In the genomic region with DNA sequence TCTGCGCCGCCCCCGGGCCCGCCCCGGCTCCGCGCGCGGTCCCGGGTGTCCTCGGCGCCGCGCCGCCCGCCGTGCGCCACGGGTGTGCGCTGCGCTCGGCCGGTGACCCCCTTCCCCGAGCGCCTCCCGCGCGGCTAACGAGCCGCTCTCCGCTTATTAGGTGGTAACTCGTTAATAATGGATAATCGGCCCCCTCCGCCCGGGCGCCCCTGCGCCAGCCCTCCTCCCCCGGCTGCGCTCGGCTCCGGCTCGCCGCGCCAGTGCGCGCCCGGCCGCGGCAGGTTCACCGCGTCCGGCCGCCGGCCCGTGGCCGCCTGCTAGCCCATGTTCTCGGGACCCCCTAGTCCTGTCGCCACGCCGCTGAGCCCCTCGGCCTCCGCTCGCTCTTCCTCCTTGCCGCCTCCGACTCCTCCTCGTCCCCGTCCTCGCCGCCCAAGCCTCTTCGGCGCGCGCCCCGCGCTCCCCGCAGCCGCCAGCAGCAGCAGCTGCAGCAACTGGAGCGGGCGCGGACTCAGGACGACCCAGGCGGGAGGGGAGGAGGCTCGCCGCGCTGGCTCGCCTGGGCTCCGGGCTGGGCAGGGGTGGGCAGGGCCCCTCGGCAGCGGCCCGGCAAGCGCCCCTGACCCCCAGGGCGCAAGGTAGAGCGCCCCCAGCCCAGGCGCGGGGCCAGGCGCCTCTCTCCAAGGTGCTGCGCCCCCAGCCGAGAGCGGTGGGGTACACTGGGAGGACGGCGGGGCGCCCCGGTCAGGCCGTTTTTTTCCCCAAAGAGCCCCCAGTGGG, we compare ENCODE assay signal across 8 cellular contexts. TPM values are rescaled to one million over a fixed set of nuclear protein-coding genes. Genes with fewer than 3 reads are reported as not detected.
A peak's percentile ranks its signal among the peaks of the same experiment; 100 is the strongest.
DNase-seq lines count a peak whose midpoint lies in the region; ATAC-seq and TF ChIP-seq lines count a peak whose summit lies in the region.

No MANE protein-coding gene starts in this region.

- H3K36me3 ChIP-seq in PC-3 (ENCODE audit: low read depth, low read length): peaks cover 10% of the 10 kb centered on the region

- H3K79me2 ChIP-seq in PC-3 (ENCODE audit: low read length): peaks cover 55% of the 10 kb centered on the region

- peak overlapping the region; percentile 70 for H3K4me3 ChIP-seq in PC-3 (ENCODE audit: low read length)

- no peak overlapping the region for H3K27ac ChIP-seq in PC-3 (ENCODE audit: low read length)

- intact Hi-C loops in PC-3 (cut with micrococcal nuclease): loop anchor here (1.0 kb wide), 1 partner anchor 133 kb away; no protein-coding TSS in a partner anchor

- CTCF ChIA-PET in PC-3 (lab: Charles Lee): interaction anchor here (0.6 to 1.8 kb wide), 5 partner anchors 74 to 473 kb away, joined by 3 to 9 read pairs (median 4); no protein-coding TSS in a partner anchor

- POLR2A ChIA-PET in PC-3 (lab: Charles Lee; ENCODE audit: unreplicated experiment): interaction anchor here (0.6 to 1.1 kb wide), 3 partner anchors 9 to 246 kb away, joined by 3 read pairs; no protein-coding TSS in a partner anchor

- peak overlapping the region; percentile 81 for H3K4me2 ChIP-seq in PC-3 (ENCODE audit: low read length)

- H3K9me2 ChIP-seq in PC-3 (replicated peaks; ENCODE audit: low read length): no peaks in the 10 kb centered on the region

- no TSS peak for BruUV-seq in PC-3 (replicated peaks; lab: Mats Ljungman, UMichigan)

- peak overlapping the region; percentile 61 for H2AFZ ChIP-seq in PC-3 (ENCODE audit: low read length)

- H4K20me1 ChIP-seq in PC-3 (ENCODE audit: low read length): no peaks in the 10 kb centered on the region

- no peaks in the 10 kb centered on the region for H3F3A ChIP-seq in PC-3 (ENCODE audit: low read length, unreplicated experiment)

- ATAC-seq in PC-3 (peak; percentile 45), omental fat pad (ENCODE audit: low FRiP score) (peak; percentile 20), GM18511 (IDR thresholded peaks at IDR 0.05; ENCODE audit: unreplicated experiment) (no peak), GM19328 (IDR thresholded peaks at IDR 0.05; ENCODE audit: unreplicated experiment) (no peak)

- no peaks in the 10 kb centered on the region for H3K27me3 ChIP-seq in PC-3 (ENCODE audit: low read length)

- no peaks in the 10 kb centered on the region for H3K9me3 ChIP-seq in PC-3 (ENCODE audit: low read length)

- DNase-seq in NCI-H2029 (lab: John Stamatoyannopoulos, UW) (peak; percentile 8), NCI-H2029 treated with DMSO at 0.1 percent for 48 hours (lab: John Stamatoyannopoulos, UW) (no peak), PC-3 (peak; percentile 78), fibroblast of gingiva (ENCODE audit: low read depth) (peak; percentile 68), omental fat pad (ENCODE audit: low spot score) (no peak), cerebellum (ENCODE audit: low spot score) (no peak)

- peak; percentile 29; the same call in 1 of the 2 replicates for TF ChIP-seq CTCF in PC-3 (conservative IDR thresholded peaks at IDR 0.05; ENCODE audit: low read depth, low read length)
- TF ChIP-seq CTCF in omental fat pad (IDR thresholded peaks at IDR 0.05): no peak

- H3K4me1 ChIP-seq in PC-3 (ENCODE audit: insufficient read depth, low read length): peaks cover 66% of the 10 kb centered on the region

- peak overlapping the region; percentile 33 for H3K9ac ChIP-seq in PC-3 (ENCODE audit: low read length)

RNA-seq across cellular contexts. Expression of gene KCNMA1, which starts 0.6 kb away (rescaled TPM):
- total RNA-seq in PC-3 (2014; rRNA removed) (143 and 193 TPM in 2 replicates), omental fat pad (10 to 100 TPM; 10.1 to 32.6 (median 20.1) TPM), cerebellum (109 TPM)

Comparison
In these comparisons a context has a peak if more than half of its experiments do, and no peak if none do; other contexts are left out.
1. DNase-seq: peak in NCI-H2029 (single experiment), PC-3 (single experiment) and fibroblast of gingiva (single experiment); none in NCI-H2029 treated with DMSO at 0.1 percent for 48 hours (single experiment), omental fat pad (single experiment) and cerebellum (single experiment).
2. ATAC-seq: peak in PC-3 (single experiment) and omental fat pad (single experiment); none in GM18511 (single experiment) and GM19328 (single experiment).